ENCODE assay signal across 28 cellular contexts in the genomic region with DNA sequence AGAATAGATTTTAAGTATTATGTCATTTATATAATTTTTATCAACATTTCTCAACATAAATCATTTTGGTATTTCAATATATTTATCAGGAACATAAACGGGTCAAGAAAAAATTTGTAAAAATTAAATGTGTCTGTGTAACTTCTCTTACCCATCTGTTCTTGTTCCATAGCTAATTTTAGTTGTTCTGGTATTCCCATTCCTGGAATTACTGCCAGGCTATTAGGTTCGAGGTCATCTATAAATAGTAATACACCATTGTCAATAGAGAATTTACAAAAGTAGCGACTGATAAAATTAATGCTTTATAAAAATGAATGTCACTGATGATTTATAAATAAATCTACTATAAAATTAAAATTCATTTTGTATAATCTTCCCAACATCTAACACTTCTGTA.
"Had no signal": no experiment of that assay in that cellular context is flagged by ENCODE, and none has a peak within 500 bp of the region (broad histone marks: within the 10 kb centered on the region; RNA-seq: fewer than 3 reads in every experiment).

No MANE protein-coding gene starts in this region.

- H3K9me3 ChIP-seq: esophagus squamous epithelium, mucosa of descending colon, neutrophil, tibial nerve had no signal

- H3K4me3 ChIP-seq: esophagus squamous epithelium, hepatocyte, lung, mucosa of descending colon, smooth muscle cell, tibial nerve had no signal

- H3K27ac ChIP-seq: esophagus squamous epithelium, hepatocyte, neutrophil, tibial nerve, WERI-Rb-1 had no signal

- DNase-seq: activated CD4-positive, alpha-beta memory T cell treated with anti-CD3 and anti-CD28 coated beads for 36 hours; activated CD8-positive, alpha-beta memory T cell treated with anti-CD3 and anti-CD28 coated beads, Interleukin-2, amount 50 U/mL, for 4 hours; activated gamma-delta T cell treated with Interleukin-2 at 50 U/mL for 16 hours; activated naive CD4-positive, alpha-beta T cell treated with anti-CD3 and anti-CD28 coated beads, Interleukin-2, amount 50 U/mL, for 16 hours; activated T-cell treated with anti-CD3 and anti-CD28 coated beads, Interleukin-2, amount 50 U/mL, for 4 hours; amniotic stem cell; brain microvascular endothelial cell; central memory CD4-positive, alpha-beta T cell; esophagus squamous epithelium; foreskin melanocyte; mucosa of descending colon; naive B cell; nephron progenitor cell; stimulated activated CD4-positive, alpha-beta T cell treated with anti-CD3 and anti-CD28 coated beads, Interleukin-2, amount 100 ng/mL, for 24 hours; stimulated activated naive CD4-positive, alpha-beta T cell treated with Interleukin-2 at 50 U/mL for 16 hours; SW 1271; T-helper 9 cell; WERI-Rb-1 had no signal

- ATAC-seq: activated T-cell treated with anti-CD3 and anti-CD28 coated beads, Interleukin-2, amount 50 U/mL, for 4 hours; activated T-helper 17 cell treated with anti-CD3 and anti-CD28 coated beads, Interleukin-2, amount 50 U/mL, for 72 hours; left lobe of liver; mucosa of descending colon; sciatic nerve had no signal

- H3K4me1 ChIP-seq: tibial nerve had no signal

- FAIRE-seq: astrocyte, TTC549 had no signal

- H3K79me2 ChIP-seq: hepatocyte had no signal

- H2AFZ ChIP-seq: hepatocyte had no signal

- H3K27me3 ChIP-seq: brain microvascular endothelial cell, esophagus squamous epithelium, hepatocyte, neutrophil, tibial nerve had no signal

- H3K4me2 ChIP-seq: hepatocyte, smooth muscle cell had no signal
